32 cellular contexts compared by ENCODE assay signal in genomic region chr18:46893360-46893759, GRCh38.
"Had no signal": no experiment of that assay in that cellular context is flagged by ENCODE, and none has a peak within 500 bp of the region (broad histone marks: within the 10 kb centered on the region; RNA-seq: fewer than 3 reads in every experiment).

No MANE protein-coding gene starts in this region.

- FAIRE-seq: bronchial epithelial cell, colon, pancreas, small intestine had no signal

- H3K27me3 ChIP-seq: esophagus muscularis mucosa, heart right ventricle, left lung, pancreas, sigmoid colon, uterus had no signal

- ATAC-seq: activated T-helper 17 cell treated with anti-CD3 and anti-CD28 coated beads, Interleukin-2, amount 50 U/mL, for 72 hours; heart right ventricle; left lung; lower lobe of right lung; naive thymus-derived CD8-positive, alpha-beta T cell; pancreas; stimulated activated memory B cell treated with anti-CD40 and anti-IgM and Interleukin-4, amounts not matched to agents 10 μg/mL and 1 μg/mL and 100 μg/mL, for 72 hours had no signal

- H3K27ac Mint-ChIP-seq: activated T-helper 17 cell treated with anti-CD3 and anti-CD28 coated beads, Interleukin-2, amount 50 U/mL, for 72 hours; type B pancreatic cell had no signal

- H3K27ac ChIP-seq: esophagus muscularis mucosa, heart right ventricle, left lung, lower lobe of right lung, pancreas, prostate gland, sigmoid colon, uterus had no signal

- DNase-seq: activated CD4-positive, alpha-beta T cell treated with anti-CD3 and anti-CD28 coated beads for 4 hours; activated CD8-positive, alpha-beta memory T cell treated with anti-CD3 and anti-CD28 coated beads, Interleukin-2, amount 50 U/mL, for 4 hours; activated gamma-delta T cell treated with Interleukin-2 at 50 U/mL for 16 hours; activated naive CD4-positive, alpha-beta T cell treated with anti-CD3 and anti-CD28 coated beads, Interleukin-2, amount 50 U/mL, for 16 hours; activated T-cell treated with anti-CD3 and anti-CD28 coated beads, Interleukin-2, amount 50 U/mL, for 1 hour; anterior cingulate cortex; dermis blood vessel endothelial cell; effector CD4-positive, alpha-beta T cell; foreskin melanocyte; heart right ventricle; left lung; lower lobe of right lung; mesenchymal stem cell; naive thymus-derived CD8-positive, alpha-beta T cell; nucleus accumbens; pancreas; retina; sigmoid colon; small intestine; stimulated activated CD4-positive, alpha-beta T cell treated with anti-CD3 and anti-CD28 coated beads, Interleukin-4, amount 100 ng/mL, for 24 hours; stimulated activated naive CD8-positive, alpha-beta T cell treated with anti-CD3 and anti-CD28 coated beads, Interleukin-15, amount 100 ng/mL, for 72 hours; substantia nigra; T-helper 9 cell; uterus had no signal

- H3K9me3 ChIP-seq: pancreas, prostate gland, uterus had no signal

- H3K4me1 ChIP-seq: left lung, lower lobe of right lung, pancreas, prostate gland, sigmoid colon, uterus had no signal

- H3K4me1 Mint-ChIP-seq: neural crest cell had no signal

- H3K27me3 Mint-ChIP-seq: activated T-helper 17 cell treated with anti-CD3 and anti-CD28 coated beads, Interleukin-2, amount 50 U/mL, for 72 hours; naive thymus-derived CD8-positive, alpha-beta T cell; stimulated activated memory B cell treated with anti-CD40 and anti-IgM and Interleukin-4, amounts not matched to agents 10 μg/mL and 1 μg/mL and 100 μg/mL, for 72 hours; stimulated activated naive CD8-positive, alpha-beta T cell treated with anti-CD3 and anti-CD28 coated beads, Interleukin-15, amount 100 ng/mL, for 72 hours; type B pancreatic cell had no signal

- H3K4me3 Mint-ChIP-seq: activated T-helper 17 cell treated with anti-CD3 and anti-CD28 coated beads, Interleukin-2, amount 50 U/mL, for 72 hours; neural crest cell; stimulated activated memory B cell treated with anti-CD40 and anti-IgM and Interleukin-4, amounts not matched to agents 10 μg/mL and 1 μg/mL and 100 μg/mL, for 72 hours; stimulated activated naive CD8-positive, alpha-beta T cell treated with anti-CD3 and anti-CD28 coated beads, Interleukin-15, amount 100 ng/mL, for 72 hours; type B pancreatic cell had no signal
